ENCODE assay signal across 1 cellular context in the genomic region with DNA sequence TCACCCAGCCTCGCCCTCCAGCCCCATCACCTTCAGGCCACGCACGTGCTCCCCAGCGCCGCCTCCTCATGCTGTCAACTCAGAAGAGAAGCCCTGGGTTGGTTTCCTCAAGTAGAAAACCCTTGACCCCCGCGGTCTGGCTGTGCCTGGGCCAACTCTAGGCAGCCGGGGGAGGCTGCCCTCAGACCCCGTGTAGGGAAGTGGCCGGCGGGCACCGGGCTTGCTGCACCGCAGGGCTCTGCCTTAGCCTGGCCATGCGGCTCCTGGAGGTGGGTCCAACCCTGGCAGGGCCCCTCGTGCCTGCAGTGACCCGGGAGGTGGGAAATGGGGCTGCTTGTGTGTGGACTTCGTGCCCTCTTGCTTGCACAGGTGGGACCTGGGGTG.
A peak's percentile ranks its signal among the peaks of the same experiment; 100 is the strongest.
TF ChIP-seq lines count a peak whose summit lies in the region.

No MANE protein-coding gene starts in this region.

TF ChIP-seq in K562, 482 proteins besides CTCF, POLR2A, EP300 and RAD21 (continued from another document and continues in another):
- TF ChIP-seq, protein P1, sequence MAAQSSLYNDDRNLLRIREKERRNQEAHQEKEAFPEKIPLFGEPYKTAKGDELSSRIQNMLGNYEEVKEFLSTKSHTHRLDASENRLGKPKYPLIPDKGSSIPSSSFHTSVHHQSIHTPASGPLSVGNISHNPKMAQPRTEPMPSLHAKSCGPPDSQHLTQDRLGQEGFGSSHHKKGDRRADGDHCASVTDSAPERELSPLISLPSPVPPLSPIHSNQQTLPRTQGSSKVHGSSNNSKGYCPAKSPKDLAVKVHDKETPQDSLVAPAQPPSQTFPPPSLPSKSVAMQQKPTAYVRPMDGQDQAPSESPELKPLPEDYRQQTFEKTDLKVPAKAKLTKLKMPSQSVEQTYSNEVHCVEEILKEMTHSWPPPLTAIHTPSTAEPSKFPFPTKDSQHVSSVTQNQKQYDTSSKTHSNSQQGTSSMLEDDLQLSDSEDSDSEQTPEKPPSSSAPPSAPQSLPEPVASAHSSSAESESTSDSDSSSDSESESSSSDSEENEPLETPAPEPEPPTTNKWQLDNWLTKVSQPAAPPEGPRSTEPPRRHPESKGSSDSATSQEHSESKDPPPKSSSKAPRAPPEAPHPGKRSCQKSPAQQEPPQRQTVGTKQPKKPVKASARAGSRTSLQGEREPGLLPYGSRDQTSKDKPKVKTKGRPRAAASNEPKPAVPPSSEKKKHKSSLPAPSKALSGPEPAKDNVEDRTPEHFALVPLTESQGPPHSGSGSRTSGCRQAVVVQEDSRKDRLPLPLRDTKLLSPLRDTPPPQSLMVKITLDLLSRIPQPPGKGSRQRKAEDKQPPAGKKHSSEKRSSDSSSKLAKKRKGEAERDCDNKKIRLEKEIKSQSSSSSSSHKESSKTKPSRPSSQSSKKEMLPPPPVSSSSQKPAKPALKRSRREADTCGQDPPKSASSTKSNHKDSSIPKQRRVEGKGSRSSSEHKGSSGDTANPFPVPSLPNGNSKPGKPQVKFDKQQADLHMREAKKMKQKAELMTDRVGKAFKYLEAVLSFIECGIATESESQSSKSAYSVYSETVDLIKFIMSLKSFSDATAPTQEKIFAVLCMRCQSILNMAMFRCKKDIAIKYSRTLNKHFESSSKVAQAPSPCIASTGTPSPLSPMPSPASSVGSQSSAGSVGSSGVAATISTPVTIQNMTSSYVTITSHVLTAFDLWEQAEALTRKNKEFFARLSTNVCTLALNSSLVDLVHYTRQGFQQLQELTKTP (IDR thresholded peaks at IDR 0.05; ENCODE audit: low read depth in 1 of 2, partially characterized antibody in 2 of 2) = no peak
- TF ChIP-seq, protein P2, sequence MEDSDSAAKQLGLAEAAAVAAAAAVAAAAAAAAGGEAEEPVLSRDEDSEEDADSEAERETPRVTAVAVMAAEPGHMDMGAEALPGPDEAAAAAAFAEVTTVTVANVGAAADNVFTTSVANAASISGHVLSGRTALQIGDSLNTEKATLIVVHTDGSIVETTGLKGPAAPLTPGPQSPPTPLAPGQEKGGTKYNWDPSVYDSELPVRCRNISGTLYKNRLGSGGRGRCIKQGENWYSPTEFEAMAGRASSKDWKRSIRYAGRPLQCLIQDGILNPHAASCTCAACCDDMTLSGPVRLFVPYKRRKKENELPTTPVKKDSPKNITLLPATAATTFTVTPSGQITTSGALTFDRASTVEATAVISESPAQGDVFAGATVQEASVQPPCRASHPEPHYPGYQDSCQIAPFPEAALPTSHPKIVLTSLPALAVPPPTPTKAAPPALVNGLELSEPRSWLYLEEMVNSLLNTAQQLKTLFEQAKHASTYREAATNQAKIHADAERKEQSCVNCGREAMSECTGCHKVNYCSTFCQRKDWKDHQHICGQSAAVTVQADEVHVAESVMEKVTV (CRISPR knock-in tag; IDR thresholded peaks at IDR 0.05) = no peak
- TF ChIP-seq L3MBTL2 (IDR thresholded peaks at IDR 0.05) (peak; percentile 96), YY1 (IDR thresholded peaks at IDR 0.05; ENCODE audit: borderline replicate concordance in 1 of 3, control insufficient read depth in 1 of 3, extremely low read depth in 1 of 3, insufficient read depth in 3 of 3, insufficient read length in 1 of 3, insufficient replicate concordance in 2 of 3, low read depth in 1 of 3, low read length in 2 of 3) (peak in 1 of 3 experiments; percentile 13), EGR1 (conservative IDR thresholded peaks at IDR 0.05) (peak; percentile 42; the same call in 1 of the 2 replicates), ZNF695 (CRISPR knock-in tag; IDR thresholded peaks at IDR 0.05) (no peak), ZNF583 (CRISPR knock-in tag; IDR thresholded peaks at IDR 0.05) (no peak), CXXC5 (CRISPR knock-in tag; IDR thresholded peaks at IDR 0.05) (peak; percentile 67; the same call in 1 of the 2 replicates), ZNF444 (CRISPR knock-in tag; IDR thresholded peaks at IDR 0.05) (no peak), FUS (optimal IDR thresholded peaks at IDR 0.05; ENCODE audit: low read depth, low read length) (no peak), TAL1 (IDR thresholded peaks at IDR 0.05) (no peak), PHTF2 (CRISPR knock-in tag; IDR thresholded peaks at IDR 0.05) (no peak), EWSR1 (IDR thresholded peaks at IDR 0.05; ENCODE audit: borderline replicate concordance, low read depth, partially characterized antibody) (no peak), ARID1B (IDR thresholded peaks at IDR 0.05) (0 out of 2 replicates have a peak, but pooled peaks have one; percentile 9), MYC (IDR thresholded peaks at IDR 0.05; ENCODE audit: low read depth, low read length) (peak; percentile 80), MYC (CRISPR knock-in tag; IDR thresholded peaks at IDR 0.05; ENCODE audit: borderline replicate concordance, low read depth) (peak; percentile 36; the same call in 1 of the 2 replicates), SIRT6 (IDR thresholded peaks at IDR 0.05; ENCODE audit: low read depth, low read length) (no peak), ZNF584 (CRISPR knock-in tag; IDR thresholded peaks at IDR 0.05; ENCODE audit: low read depth) (0 out of 2 replicates have a peak, but pooled peaks have one; percentile 46), CHD2 (IDR thresholded peaks at IDR 0.05; ENCODE audit: low read depth, low read length) (no peak), SRSF9 (IDR thresholded peaks at IDR 0.05; ENCODE audit: borderline replicate concordance, low read depth, low read length) (no peak), ZFX (CRISPR knock-in tag; IDR thresholded peaks at IDR 0.05) (peak; percentile 53; the same call in 1 of the 2 replicates), RBFOX2 (IDR thresholded peaks at IDR 0.05; ENCODE audit: low read depth, low read length) (peak; percentile 61), FIP1L1 (IDR thresholded peaks at IDR 0.05; ENCODE audit: low read depth, low read length, poor library complexity, severe bottlenecking) (peak; percentile 67), BHLHE40 (IDR thresholded peaks at IDR 0.05; ENCODE audit: low read length) (peak; percentile 87), NR3C1 (CRISPR knock-in tag; IDR thresholded peaks at IDR 0.05) (peak; percentile 62; the same call in 1 of the 2 replicates), NBN (IDR thresholded peaks at IDR 0.05; ENCODE audit: low read depth) (no peak), ZNF263 (CRISPR knock-in tag; IDR thresholded peaks at IDR 0.05; ENCODE audit: borderline replicate concordance) (0 out of 2 replicates have a peak, but pooled peaks have one; percentile 44), SPI1 (IDR thresholded peaks at IDR 0.05; ENCODE audit: borderline replicate concordance, low read depth, low read length) (peak; percentile 29; the same call in 1 of the 2 replicates), CBX3 (IDR thresholded peaks at IDR 0.05; ENCODE audit: borderline replicate concordance in 1 of 2, low read length in 2 of 2) (0 out of 3 replicates have a peak, but pooled peaks of 1 of the 2 experiments have one; percentile 20), SAP30 (IDR thresholded peaks at IDR 0.05; ENCODE audit: borderline replicate concordance, insufficient read depth, low read depth, low read length, poor library complexity, severe bottlenecking) (peak; percentile 81), TGIF2 (CRISPR knock-in tag; IDR thresholded peaks at IDR 0.05) (0 out of 2 replicates have a peak, but pooled peaks have one; percentile 8), POLR2G (IDR thresholded peaks at IDR 0.05; ENCODE audit: low read depth, low read length) (peak; percentile 42; the same call in 1 of the 2 replicates), CAMTA2 (CRISPR knock-in tag; conservative IDR thresholded peaks at IDR 0.05) (no peak), DNMT1 (IDR thresholded peaks at IDR 0.05) (no peak), HDAC1 (IDR thresholded peaks at IDR 0.05) (peak in 1 of 2 experiments; percentile 49; a peak in 1 of 4 replicates)
- TF ChIP-seq, protein P3, sequence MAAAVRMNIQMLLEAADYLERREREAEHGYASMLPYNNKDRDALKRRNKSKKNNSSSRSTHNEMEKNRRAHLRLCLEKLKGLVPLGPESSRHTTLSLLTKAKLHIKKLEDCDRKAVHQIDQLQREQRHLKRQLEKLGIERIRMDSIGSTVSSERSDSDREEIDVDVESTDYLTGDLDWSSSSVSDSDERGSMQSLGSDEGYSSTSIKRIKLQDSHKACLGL (CRISPR knock-in tag; IDR thresholded peaks at IDR 0.05; ENCODE audit: borderline replicate concordance, poor library complexity, severe bottlenecking) = peak; percentile 55
- TF ChIP-seq, protein P4, sequence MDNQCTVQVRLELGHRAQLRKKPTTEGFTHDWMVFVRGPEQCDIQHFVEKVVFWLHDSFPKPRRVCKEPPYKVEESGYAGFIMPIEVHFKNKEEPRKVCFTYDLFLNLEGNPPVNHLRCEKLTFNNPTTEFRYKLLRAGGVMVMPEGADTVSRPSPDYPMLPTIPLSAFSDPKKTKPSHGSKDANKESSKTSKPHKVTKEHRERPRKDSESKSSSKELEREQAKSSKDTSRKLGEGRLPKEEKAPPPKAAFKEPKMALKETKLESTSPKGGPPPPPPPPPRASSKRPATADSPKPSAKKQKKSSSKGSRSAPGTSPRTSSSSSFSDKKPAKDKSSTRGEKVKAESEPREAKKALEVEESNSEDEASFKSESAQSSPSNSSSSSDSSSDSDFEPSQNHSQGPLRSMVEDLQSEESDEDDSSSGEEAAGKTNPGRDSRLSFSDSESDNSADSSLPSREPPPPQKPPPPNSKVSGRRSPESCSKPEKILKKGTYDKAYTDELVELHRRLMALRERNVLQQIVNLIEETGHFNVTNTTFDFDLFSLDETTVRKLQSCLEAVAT (IDR thresholded peaks at IDR 0.05) = no peak
- TF ChIP-seq, protein P5, sequence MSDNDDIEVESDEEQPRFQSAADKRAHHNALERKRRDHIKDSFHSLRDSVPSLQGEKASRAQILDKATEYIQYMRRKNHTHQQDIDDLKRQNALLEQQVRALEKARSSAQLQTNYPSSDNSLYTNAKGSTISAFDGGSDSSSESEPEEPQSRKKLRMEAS (CRISPR knock-in tag; IDR thresholded peaks at IDR 0.05) = peak; percentile 90
- TF ChIP-seq, protein P6, sequence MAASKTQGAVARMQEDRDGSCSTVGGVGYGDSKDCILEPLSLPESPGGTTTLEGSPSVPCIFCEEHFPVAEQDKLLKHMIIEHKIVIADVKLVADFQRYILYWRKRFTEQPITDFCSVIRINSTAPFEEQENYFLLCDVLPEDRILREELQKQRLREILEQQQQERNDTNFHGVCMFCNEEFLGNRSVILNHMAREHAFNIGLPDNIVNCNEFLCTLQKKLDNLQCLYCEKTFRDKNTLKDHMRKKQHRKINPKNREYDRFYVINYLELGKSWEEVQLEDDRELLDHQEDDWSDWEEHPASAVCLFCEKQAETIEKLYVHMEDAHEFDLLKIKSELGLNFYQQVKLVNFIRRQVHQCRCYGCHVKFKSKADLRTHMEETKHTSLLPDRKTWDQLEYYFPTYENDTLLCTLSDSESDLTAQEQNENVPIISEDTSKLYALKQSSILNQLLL (CRISPR knock-in tag; IDR thresholded peaks at IDR 0.05; ENCODE audit: borderline replicate concordance) = no peak
- TF ChIP-seq, protein P7, sequence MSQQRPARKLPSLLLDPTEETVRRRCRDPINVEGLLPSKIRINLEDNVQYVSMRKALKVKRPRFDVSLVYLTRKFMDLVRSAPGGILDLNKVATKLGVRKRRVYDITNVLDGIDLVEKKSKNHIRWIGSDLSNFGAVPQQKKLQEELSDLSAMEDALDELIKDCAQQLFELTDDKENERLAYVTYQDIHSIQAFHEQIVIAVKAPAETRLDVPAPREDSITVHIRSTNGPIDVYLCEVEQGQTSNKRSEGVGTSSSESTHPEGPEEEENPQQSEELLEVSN (IDR thresholded peaks at IDR 0.05; ENCODE audit: borderline replicate concordance in 1 of 2, extremely low read depth in 1 of 2, insufficient read depth in 1 of 2, insufficient read length in 1 of 2, low read depth in 1 of 2, low read length in 1 of 2, poor library complexity in 1 of 2, severe bottlenecking in 1 of 2) = peak; percentile 89
- TF ChIP-seq, protein P8, sequence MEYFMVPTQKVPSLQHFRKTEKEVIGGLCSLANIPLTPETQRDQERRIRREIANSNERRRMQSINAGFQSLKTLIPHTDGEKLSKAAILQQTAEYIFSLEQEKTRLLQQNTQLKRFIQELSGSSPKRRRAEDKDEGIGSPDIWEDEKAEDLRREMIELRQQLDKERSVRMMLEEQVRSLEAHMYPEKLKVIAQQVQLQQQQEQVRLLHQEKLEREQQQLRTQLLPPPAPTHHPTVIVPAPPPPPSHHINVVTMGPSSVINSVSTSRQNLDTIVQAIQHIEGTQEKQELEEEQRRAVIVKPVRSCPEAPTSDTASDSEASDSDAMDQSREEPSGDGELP (CRISPR knock-in tag; IDR thresholded peaks at IDR 0.05; ENCODE audit: borderline replicate concordance) = 0 out of 2 replicates have a peak, but pooled peaks have one; percentile 8
- TF ChIP-seq, protein P9, sequence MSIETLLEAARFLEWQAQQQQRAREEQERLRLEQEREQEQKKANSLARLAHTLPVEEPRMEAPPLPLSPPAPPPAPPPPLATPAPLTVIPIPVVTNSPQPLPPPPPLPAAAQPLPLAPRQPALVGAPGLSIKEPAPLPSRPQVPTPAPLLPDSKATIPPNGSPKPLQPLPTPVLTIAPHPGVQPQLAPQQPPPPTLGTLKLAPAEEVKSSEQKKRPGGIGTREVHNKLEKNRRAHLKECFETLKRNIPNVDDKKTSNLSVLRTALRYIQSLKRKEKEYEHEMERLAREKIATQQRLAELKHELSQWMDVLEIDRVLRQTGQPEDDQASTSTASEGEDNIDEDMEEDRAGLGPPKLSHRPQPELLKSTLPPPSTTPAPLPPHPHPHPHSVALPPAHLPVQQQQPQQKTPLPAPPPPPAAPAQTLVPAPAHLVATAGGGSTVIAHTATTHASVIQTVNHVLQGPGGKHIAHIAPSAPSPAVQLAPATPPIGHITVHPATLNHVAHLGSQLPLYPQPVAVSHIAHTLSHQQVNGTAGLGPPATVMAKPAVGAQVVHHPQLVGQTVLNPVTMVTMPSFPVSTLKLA (conservative IDR thresholded peaks at IDR 0.05) = peak; percentile 95
- TF ChIP-seq, protein P10, sequence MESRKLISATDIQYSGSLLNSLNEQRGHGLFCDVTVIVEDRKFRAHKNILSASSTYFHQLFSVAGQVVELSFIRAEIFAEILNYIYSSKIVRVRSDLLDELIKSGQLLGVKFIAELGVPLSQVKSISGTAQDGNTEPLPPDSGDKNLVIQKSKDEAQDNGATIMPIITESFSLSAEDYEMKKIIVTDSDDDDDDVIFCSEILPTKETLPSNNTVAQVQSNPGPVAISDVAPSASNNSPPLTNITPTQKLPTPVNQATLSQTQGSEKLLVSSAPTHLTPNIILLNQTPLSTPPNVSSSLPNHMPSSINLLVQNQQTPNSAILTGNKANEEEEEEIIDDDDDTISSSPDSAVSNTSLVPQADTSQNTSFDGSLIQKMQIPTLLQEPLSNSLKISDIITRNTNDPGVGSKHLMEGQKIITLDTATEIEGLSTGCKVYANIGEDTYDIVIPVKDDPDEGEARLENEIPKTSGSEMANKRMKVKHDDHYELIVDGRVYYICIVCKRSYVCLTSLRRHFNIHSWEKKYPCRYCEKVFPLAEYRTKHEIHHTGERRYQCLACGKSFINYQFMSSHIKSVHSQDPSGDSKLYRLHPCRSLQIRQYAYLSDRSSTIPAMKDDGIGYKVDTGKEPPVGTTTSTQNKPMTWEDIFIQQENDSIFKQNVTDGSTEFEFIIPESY (CRISPR knock-in tag; IDR thresholded peaks at IDR 0.05) = peak; percentile 8; the same call in 1 of the 2 replicates
